Comparison of ENCODE assay signal across 8 cellular contexts in the genomic region with DNA sequence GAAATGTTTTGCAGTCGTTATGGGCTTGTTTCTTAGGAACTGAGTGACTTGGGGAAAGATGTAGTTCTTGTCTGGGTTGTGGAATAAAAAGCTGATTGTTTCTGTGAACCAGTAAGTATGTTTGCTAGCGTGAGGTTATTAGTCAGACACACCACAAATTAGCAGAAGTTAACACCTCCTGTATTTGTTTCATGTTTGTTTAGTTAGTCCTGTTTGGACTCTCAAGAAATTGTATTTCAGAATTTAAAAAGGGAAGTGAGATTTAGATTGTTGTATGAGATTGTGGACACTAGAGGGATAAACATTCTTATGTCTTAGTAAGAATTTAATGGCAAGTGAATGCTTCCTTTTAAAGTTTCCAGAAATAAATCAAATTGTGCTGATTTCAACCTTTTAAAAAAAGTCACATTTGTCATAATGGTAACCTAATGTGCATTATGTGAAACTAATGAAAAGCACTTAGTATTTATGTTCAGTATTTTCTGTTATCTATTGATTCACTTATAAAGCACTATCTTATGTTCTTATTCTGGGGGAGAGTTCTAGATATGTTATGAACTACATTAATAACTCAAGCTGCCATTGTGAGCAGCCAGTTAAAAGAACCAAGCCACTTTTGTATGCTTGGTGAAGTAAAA. TPM values are rescaled to one million over a fixed set of nuclear protein-coding genes. Genes with fewer than 3 reads are reported as not detected.
DNase-seq lines count a peak whose midpoint lies in the region; ATAC-seq, FAIRE-seq and TF ChIP-seq lines count a peak whose summit lies in the region.

No MANE protein-coding gene starts in this region.

- FAIRE-seq in small intestine (lab: Jason Lieb, UNC), result peak; percentile 30

- DNase-seq in BJ (ENCODE audit: low read depth) (no peak), cardiac fibroblast (ENCODE audit: low read depth in 2 of 2) (peak; percentile 48 to 56), small intestine (peak; percentile 5), amygdala (lab: John Stamatoyannopoulos, UW) (no peak)
- no peak for DNase-seq in activated CD8-positive, alpha-beta memory T cell treated with anti-CD3 and anti-CD28 coated beads, Interleukin-2, amount 50 U/mL, for 48 hours
- no peak for DNase-seq in activated CD4-positive, CD25-positive, alpha-beta regulatory T cell treated with anti-CD3 and anti-CD28 coated beads, Interleukin-2, amount 50 U/mL, for 72 hours

- H3K4me3 ChIP-seq in BJ (ENCODE audit: low read depth, low read length) (no peak overlapping the region), cardiac fibroblast (replicated peaks in 1 of 2; ENCODE audit: low read depth in 2 of 2, low read length in 2 of 2) (no peak overlapping the region), small intestine (ENCODE audit: low read depth in 1 of 2, low read length in 2 of 2) (no peak overlapping the region)

- H3K27me3 ChIP-seq in BJ (ENCODE audit: control insufficient read depth, insufficient read depth, low read length) (no peaks in the 10 kb centered on the region), small intestine (ENCODE audit: control insufficient read depth in 2 of 2, insufficient read depth in 2 of 2, low read length in 2 of 2) (no peaks in the 10 kb centered on the region)

- POLR2A ChIA-PET in BJ (lab: Charles Lee), result no interaction called here

- ATAC-seq in GM21360 (IDR thresholded peaks at IDR 0.05; ENCODE audit: unreplicated experiment) (peak; percentile 97), HG03521 (IDR thresholded peaks at IDR 0.05; ENCODE audit: unreplicated experiment) (peak; percentile 96)

- peaks cover 5% of the 10 kb centered on the region for H3K36me3 ChIP-seq in BJ (ENCODE audit: control insufficient read depth, insufficient read depth, low read length)
- no peaks in the 10 kb centered on the region for H3K36me3 ChIP-seq in small intestine (ENCODE audit: control insufficient read depth in 2 of 2, insufficient read depth in 2 of 2, low read length in 2 of 2)

- TF ChIP-seq CTCF in BJ (IDR thresholded peaks at IDR 0.05; ENCODE audit: insufficient read depth, low read depth, low read length) (peak; percentile 38; the same call in 1 of the 2 replicates), cardiac fibroblast (IDR thresholded peaks at IDR 0.05; ENCODE audit: low read depth, low read length) (peak; percentile 26)

- no peaks in the 10 kb centered on the region for H3K4me1 ChIP-seq in small intestine (ENCODE audit: control insufficient read depth in 2 of 2, insufficient read depth in 1 of 2, low read depth in 1 of 2, low read length in 1 of 2)

- CTCF ChIA-PET in BJ (lab: Yijun Ruan, JAX), result interaction anchor here (0.7 to 2.0 kb wide), 9 partner anchors 9 to 121 kb away, joined by 3 to 8 read pairs (median 3); no protein-coding TSS in a partner anchor

- WGBS in small intestine, 3 donors, result 42 to 47% (median 46%) methylated on average over 2 of the region's 2 CpGs

- H3K9me3 ChIP-seq in small intestine (ENCODE audit: control insufficient read depth, low read depth), result no peaks in the 10 kb centered on the region

- H3K27ac ChIP-seq in small intestine (ENCODE audit: low read depth in 1 of 2, low read length in 1 of 2), result no peak overlapping the region

RNA-seq across cellular contexts. Expression of gene ATP10D, which starts 25.6 kb away (rescaled TPM):
- polyA plus RNA-seq in BJ (2011; rRNA removed) (65.5 and 74.1 TPM in 2 replicates), small intestine (1 to 10 TPM in 1 of 3 donors, under 1 TPM in 2; 0.81 to 6.3 (median 0.89) TPM)
- 117 and 167 TPM in 2 replicates for polyA minus RNA-seq in BJ (2011; rRNA and poly(A)+ RNA removed)

RNA-seq across cellular contexts. Expression of gene COMMD8, which starts 47.1 kb away (rescaled TPM):
- polyA plus RNA-seq in BJ (2011; rRNA removed), result 10.4 and 19.2 TPM in 2 replicates
- 2.4 and 3.6 TPM in 2 replicates for polyA minus RNA-seq in BJ (2011; rRNA and poly(A)+ RNA removed)
- 10 to 100 TPM; 26.7 to 36.5 (median 34.3) TPM for polyA plus RNA-seq in small intestine

Comparison
In these comparisons a context has a peak if more than half of its experiments do, and no peak if none do; other contexts are left out.
1. DNase-seq: peak in cardiac fibroblast (2 of 2) and small intestine (single experiment); none in BJ (single experiment), activated CD8-positive, alpha-beta memory T cell treated with anti-CD3 and anti-CD28 coated beads, Interleukin-2, amount 50 U/mL, for 48 hours (single experiment), amygdala (0 of 56) and activated CD4-positive, CD25-positive, alpha-beta regulatory T cell treated with anti-CD3 and anti-CD28 coated beads, Interleukin-2, amount 50 U/mL, for 72 hours (single experiment).